In the genomic region with DNA sequence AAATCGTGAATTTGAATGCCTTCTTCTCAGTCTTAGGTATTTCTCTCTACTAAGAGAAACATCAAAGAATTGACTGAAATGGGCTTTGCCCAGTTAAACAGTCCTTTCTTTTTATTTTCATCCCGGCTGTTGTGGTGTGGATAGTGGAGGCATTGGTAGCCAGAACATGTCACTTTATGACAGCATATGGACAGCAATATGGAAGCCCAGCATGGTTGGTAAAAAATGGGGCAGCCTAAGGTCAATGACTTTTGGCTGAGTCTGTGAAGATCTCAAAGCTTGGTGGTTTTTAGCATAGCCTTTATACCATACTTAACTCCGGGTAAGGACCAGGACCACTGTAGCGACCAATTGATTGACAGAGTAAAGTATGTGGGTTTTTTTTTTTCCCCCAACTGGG, we compare ENCODE assay signal across 14 cellular contexts. TPM values are rescaled to one million over a fixed set of nuclear protein-coding genes. Genes with fewer than 3 reads are reported as not detected.
DNase-seq lines count a peak whose midpoint lies in the region; ATAC-seq and TF ChIP-seq lines count a peak whose summit lies in the region.
"Had no signal": no experiment of that assay in that cellular context is flagged by ENCODE, and none has a peak within 500 bp of the region (broad histone marks: within the 10 kb centered on the region; RNA-seq: fewer than 3 reads in every experiment).

No MANE protein-coding gene starts in this region.

- no peak for DNase-seq in activated naive CD4-positive, alpha-beta T cell treated with anti-CD3 and anti-CD28 coated beads, Interleukin-2, amount 50 U/mL, for 72 hours (ENCODE audit: low spot score in 2 of 2)
- DNase-seq in DND-41, result no peak
- peak; percentile 72 for DNase-seq in cerebellum (ENCODE audit: low spot score)
- DNase-seq in naive thymus-derived CD4-positive, alpha-beta T cell, result no peak
- DNase-seq in NK-92 (lab: John Stamatoyannopoulos, UW; ENCODE audit: unreplicated experiment), result no peak
- DNase-seq in GM03348 (ENCODE audit: low spot score), result no peak
- DNase-seq: DMS53, GM23248, NCI-H1048, NCI-H1694 treated with DMSO at 0.1 percent for 48 hours had no signal

- H3K27ac ChIP-seq in DND-41 (ENCODE audit: low read length), result no peak overlapping the region
- no peak overlapping the region for H3K27ac ChIP-seq in naive thymus-derived CD4-positive, alpha-beta T cell (ENCODE audit: low read depth, low read length)
- H3K27ac ChIP-seq: 22Rv1, GM23248 had no signal

- H3K4me1 ChIP-seq in DND-41 (ENCODE audit: insufficient read depth, low read length), result peaks cover 39% of the 10 kb centered on the region
- peaks cover 0 to 12% of the 10 kb centered on the region in 2 donors for H3K4me1 ChIP-seq in naive thymus-derived CD4-positive, alpha-beta T cell (ENCODE audit: control insufficient read depth in 2 of 2, insufficient read depth in 2 of 2, low read length in 2 of 2)

- no peaks in the 10 kb centered on the region for H3K9me3 Mint-ChIP-seq in activated naive CD4-positive, alpha-beta T cell treated with anti-CD3 and anti-CD28 coated beads, Interleukin-2, amount 50 U/mL, for 24 hours
- H3K9me3 Mint-ChIP-seq in activated naive CD4-positive, alpha-beta T cell treated with anti-CD3 and anti-CD28 coated beads, Interleukin-2, amount 50 U/mL, for 72 hours, result no peaks in the 10 kb centered on the region
- H3K9me3 Mint-ChIP-seq in naive thymus-derived CD4-positive, alpha-beta T cell, result no peaks in the 10 kb centered on the region
- H3K9me3 Mint-ChIP-seq: CD14-positive monocyte had no signal

- H3K27ac Mint-ChIP-seq in activated naive CD4-positive, alpha-beta T cell treated with anti-CD3 and anti-CD28 coated beads, Interleukin-2, amount 50 U/mL, for 24 hours, result no peak overlapping the region
- H3K27ac Mint-ChIP-seq in activated naive CD4-positive, alpha-beta T cell treated with anti-CD3 and anti-CD28 coated beads, Interleukin-2, amount 50 U/mL, for 72 hours, result no peak overlapping the region
- peak overlapping the region in 5 of 9 donors; percentile 41 to 65 (median 60) for H3K27ac Mint-ChIP-seq in naive thymus-derived CD4-positive, alpha-beta T cell
- H3K27ac Mint-ChIP-seq: CD14-positive monocyte had no signal

- POLR2A ChIA-PET in naive thymus-derived CD4-positive, alpha-beta T cell (lab: Charles Lee), result no interaction called here

- no peak for TF ChIP-seq CTCF in DND-41 (IDR thresholded peaks at IDR 0.05; ENCODE audit: borderline replicate concordance, extremely low read depth, low read length, poor library complexity, severe bottlenecking)

- H4K20me1 ChIP-seq in DND-41 (ENCODE audit: insufficient read depth, low read length), result peaks cover 24% of the 10 kb centered on the region; the same call in 1 of the 2 replicates

- peaks cover 55% of the 10 kb centered on the region for H3K4me1 Mint-ChIP-seq in activated naive CD4-positive, alpha-beta T cell treated with anti-CD3 and anti-CD28 coated beads, Interleukin-2, amount 50 U/mL, for 24 hours
- peaks cover 24 to 56% (median 47%) of the 10 kb centered on the region in 7 donors for H3K4me1 Mint-ChIP-seq in naive thymus-derived CD4-positive, alpha-beta T cell

- ATAC-seq in activated naive CD4-positive, alpha-beta T cell treated with anti-CD3 and anti-CD28 coated beads, Interleukin-2, amount 50 U/mL, for 72 hours, result no peak
- ATAC-seq in DND-41 (ENCODE audit: insufficient read depth, low read depth) (no peak), HG03139 (IDR thresholded peaks at IDR 0.05; ENCODE audit: unreplicated experiment) (no peak)
- no peak for ATAC-seq in naive thymus-derived CD4-positive, alpha-beta T cell

- H3K4me3 Mint-ChIP-seq in activated naive CD4-positive, alpha-beta T cell treated with anti-CD3 and anti-CD28 coated beads, Interleukin-2, amount 50 U/mL, for 24 hours, result peak overlapping the region; percentile 17
- H3K4me3 Mint-ChIP-seq in naive thymus-derived CD4-positive, alpha-beta T cell, result peak overlapping the region in 3 of 10 donors; percentile 9 to 42 (median 16)
- H3K4me3 Mint-ChIP-seq: CD14-positive monocyte had no signal

- H2AFZ ChIP-seq in DND-41 (ENCODE audit: low read depth, low read length), result no peak overlapping the region
- H2AFZ ChIP-seq: GM23248 had no signal

- intact Hi-C loops in naive thymus-derived CD4-positive, alpha-beta T cell (cut with micrococcal nuclease), result loop anchor here (5.0 to 10.0 kb wide), 7 partner anchors 57 to 1164 kb away; a partner anchor contains a TSS

- H3K9me3 ChIP-seq in DND-41 (ENCODE audit: insufficient read depth, low read length, severe bottlenecking), result no peaks in the 10 kb centered on the region
- H3K9me3 ChIP-seq in naive thymus-derived CD4-positive, alpha-beta T cell (ENCODE audit: control insufficient read depth in 2 of 3, low read length in 3 of 3), result no peaks in the 10 kb centered on the region

- H3K9ac ChIP-seq in DND-41 (ENCODE audit: low read depth, low read length), result no peak overlapping the region
- H3K9ac ChIP-seq: GM23248 had no signal

- no peak overlapping the region for H3K4me3 ChIP-seq in DND-41 (ENCODE audit: low read depth in 1 of 2, low read length in 2 of 2)
- H3K4me3 ChIP-seq in naive thymus-derived CD4-positive, alpha-beta T cell (ENCODE audit: low read length), result no peak overlapping the region
- H3K4me3 ChIP-seq: GM23248 had no signal

- no peaks in the 10 kb centered on the region for H3K27me3 Mint-ChIP-seq in activated naive CD4-positive, alpha-beta T cell treated with anti-CD3 and anti-CD28 coated beads, Interleukin-2, amount 50 U/mL, for 24 hours
- no peaks in the 10 kb centered on the region for H3K27me3 Mint-ChIP-seq in naive thymus-derived CD4-positive, alpha-beta T cell

- CTCF ChIA-PET in naive thymus-derived CD4-positive, alpha-beta T cell (lab: Charles Lee), result no interaction called here

- H3K4me2 ChIP-seq in DND-41 (ENCODE audit: insufficient read depth, low read length), result peak overlapping the region; percentile 88; the same call in 1 of the 2 replicates

- peaks cover 2% of the 10 kb centered on the region for H3K36me3 Mint-ChIP-seq in activated naive CD4-positive, alpha-beta T cell treated with anti-CD3 and anti-CD28 coated beads, Interleukin-2, amount 50 U/mL, for 24 hours
- peaks cover 6 to 7% of the 10 kb centered on the region in 2 donors for H3K36me3 Mint-ChIP-seq in activated naive CD4-positive, alpha-beta T cell treated with anti-CD3 and anti-CD28 coated beads, Interleukin-2, amount 50 U/mL, for 72 hours
- H3K36me3 Mint-ChIP-seq in naive thymus-derived CD4-positive, alpha-beta T cell, result peaks cover 0 to 10% (median 0%) of the 10 kb centered on the region in 5 donors

- H3K36me3 ChIP-seq in DND-41 (ENCODE audit: insufficient read depth, low read length), result no peaks in the 10 kb centered on the region; the same call in 1 of the 2 replicates
- peaks cover 0 to 6% (median 0%) of the 10 kb centered on the region in 3 experiments for H3K36me3 ChIP-seq in naive thymus-derived CD4-positive, alpha-beta T cell (ENCODE audit: control insufficient read depth in 2 of 3, insufficient read depth in 3 of 3, low read length in 3 of 3)

- peaks cover 70% of the 10 kb centered on the region for H3K79me2 ChIP-seq in DND-41 (ENCODE audit: insufficient read depth, low read length)

- H3K27me3 ChIP-seq in DND-41 (ENCODE audit: insufficient read depth, low read length, poor library complexity), result no peaks in the 10 kb centered on the region
- no peaks in the 10 kb centered on the region for H3K27me3 ChIP-seq in naive thymus-derived CD4-positive, alpha-beta T cell (ENCODE audit: control insufficient read depth in 2 of 2, insufficient read depth in 2 of 2, low read length in 2 of 2)

RNA-seq across cellular contexts. Expression of a gene that starts 3.2 kb away (rescaled TPM):
- total RNA-seq in activated naive CD4-positive, alpha-beta T cell treated with anti-CD3 and anti-CD28 coated beads, Interleukin-2, amount 50 U/mL, for 72 hours, result 10 to 100 TPM; 11.0 to 15.0 TPM
- total RNA-seq in cerebellum, result 73.6 TPM
- 10 to 100 TPM; 17.3 to 28.4 (median 20.9) TPM for total RNA-seq in naive thymus-derived CD4-positive, alpha-beta T cell
- polyA plus RNA-seq in naive thymus-derived CD4-positive, alpha-beta T cell, result 10 to 100 TPM in 1 of 2 donors, 1 to 10 TPM in 1; 9.1 to 15.4 TPM

Comparison
In these comparisons a context has a peak if more than half of its experiments do, and no peak if none do; other contexts are left out.
1. H3K27ac Mint-ChIP-seq: peak in naive thymus-derived CD4-positive, alpha-beta T cell (5 of 9); none in activated naive CD4-positive, alpha-beta T cell treated with anti-CD3 and anti-CD28 coated beads, Interleukin-2, amount 50 U/mL, for 24 hours (single experiment) and activated naive CD4-positive, alpha-beta T cell treated with anti-CD3 and anti-CD28 coated beads, Interleukin-2, amount 50 U/mL, for 72 hours (0 of 2).